ENCODE assay signal across 9 cellular contexts in genomic region chr7:73703985-73704639, GRCh38. TPM values are rescaled to one million over a fixed set of nuclear protein-coding genes. Genes with fewer than 3 reads are reported as not detected.
DNase-seq lines count a peak whose midpoint lies in the region; ATAC-seq and TF ChIP-seq lines count a peak whose summit lies in the region.
"Had no signal": no experiment of that assay in that cellular context is flagged by ENCODE, and none has a peak within 500 bp of the region (broad histone marks: within the 10 kb centered on the region; RNA-seq: fewer than 3 reads in every experiment).

No MANE protein-coding gene starts in this region.

- TF ChIP-seq EP300 in suprapubic skin (IDR thresholded peaks at IDR 0.05): no peak

- DNase-seq in Right ventricle myocardium inferior (ENCODE audit: missing footprints) (peak; percentile 68), cardiac septum (ENCODE audit: low spot score) (no peak), adrenal gland (peak; percentile 62 to 77 (median 67)), left colon (peak; percentile 65 to 81), suprapubic skin (ENCODE audit: low spot score in 2 of 2) (no peak), NOMO-1 treated with dmso at 0.1 percent for 144 hours (lab: John Stamatoyannopoulos, UW; ENCODE audit: unreplicated experiment) (no peak)

- H3K36me3 ChIP-seq in adrenal gland (replicated peaks in 1 of 2): peaks cover 0 to 7% of the 10 kb centered on the region in 2 donors
- H3K36me3 ChIP-seq in suprapubic skin: peaks cover 26% of the 10 kb centered on the region

- peak overlapping the region in 1 of 4 donors; percentile 9 for H3K4me3 ChIP-seq in adrenal gland
- peak overlapping the region; percentile 13 for H3K4me3 ChIP-seq in suprapubic skin
- H3K4me3 ChIP-seq: PC-9 had no signal

- H3K9me3 ChIP-seq in adrenal gland (replicated peaks in 1 of 3) (no peaks in the 10 kb centered on the region), suprapubic skin (no peaks in the 10 kb centered on the region)

- peak; percentile 49 for ATAC-seq in Right ventricle myocardium inferior
- ATAC-seq in left colon: peak; percentile 67
- ATAC-seq in GM18868 (IDR thresholded peaks at IDR 0.05; ENCODE audit: unreplicated experiment): no peak
- no peak for ATAC-seq in HG02798 (IDR thresholded peaks at IDR 0.05; ENCODE audit: poor library complexity, unreplicated experiment)

- H3K4me1 ChIP-seq in adrenal gland (replicated peaks in 1 of 2) (no peaks in the 10 kb centered on the region), suprapubic skin (peaks cover 21% of the 10 kb centered on the region)

- TF ChIP-seq POLR2A in adrenal gland (IDR thresholded peaks at IDR 0.05): no peak
- no peak for TF ChIP-seq POLR2A in suprapubic skin (IDR thresholded peaks at IDR 0.05)

- TF ChIP-seq CTCF in adrenal gland (IDR thresholded peaks at IDR 0.05) (no peak), suprapubic skin (IDR thresholded peaks at IDR 0.05) (no peak)

- WGBS in adrenal gland, 4 donors: 35 to 74% (median 39%) methylated on average over 10 to 32 of the region's 32 CpGs
- WGBS in suprapubic skin: 52% methylated on average over 6 of the region's 32 CpGs

- intact Hi-C loops in Right ventricle myocardium inferior (cut with DNase I): no loop called here
- intact Hi-C loops in cardiac septum (cut with DNase I): no loop called here
- intact Hi-C loops in adrenal gland (cut with DNase I): no loop called here
- intact Hi-C loops in left colon (cut with DNase I, micrococcal nuclease): no loop called here

- H3K27me3 ChIP-seq in adrenal gland (no peaks in the 10 kb centered on the region), suprapubic skin (no peaks in the 10 kb centered on the region)

- H3K27ac ChIP-seq in adrenal gland: no peak overlapping the region
- no peak overlapping the region for H3K27ac ChIP-seq in suprapubic skin

RNA-seq across cellular contexts. Expression of gene STX1A, which starts 15.4 kb away (rescaled TPM):
- total RNA-seq in Right ventricle myocardium inferior: 1.6 TPM
- total RNA-seq in cardiac septum: 3.3 TPM
- 1 to 10 TPM in 7 of 8 donors, under 1 TPM in 1; 0.52 to 8.0 (median 4.2) TPM for total RNA-seq in adrenal gland
- 10 to 100 TPM in 1 of 3 donors, 1 to 10 TPM in 2; 5.3 to 28.1 (median 7.2) TPM for polyA plus RNA-seq in adrenal gland
- 1 to 10 TPM; 4.7 to 6.9 TPM for total RNA-seq in left colon
- 1 to 10 TPM; 3.3 to 6.0 (median 4.3) TPM for total RNA-seq in suprapubic skin

RNA-seq across cellular contexts. Expression of gene BUD23, which starts 20.7 kb away (rescaled TPM):
- total RNA-seq in Right ventricle myocardium inferior: 81.1 TPM
- 59.1 TPM for total RNA-seq in cardiac septum
- 10 to 100 TPM; 34.7 to 69.4 (median 61.1) TPM for total RNA-seq in adrenal gland
- 100 to 1,000 TPM in 2 of 3 donors, 10 to 100 TPM in 1; 79.5 to 123 (median 115) TPM for polyA plus RNA-seq in adrenal gland
- 10 to 100 TPM; 39.0 to 48.2 TPM for total RNA-seq in left colon
- 10 to 100 TPM; 48.1 to 65.8 (median 53.8) TPM for total RNA-seq in suprapubic skin

RNA-seq across cellular contexts. Expression of gene DNAJC30, which starts 20.9 kb away (rescaled TPM):
- total RNA-seq in Right ventricle myocardium inferior (13.8 TPM), cardiac septum (16.4 TPM), adrenal gland (10 to 100 TPM in 7 of 8 donors, 1 to 10 TPM in 1; 9.0 to 28.2 (median 18.3) TPM), left colon (10 to 100 TPM in 1 of 2 donors, 1 to 10 TPM in 1; 8.5 to 10.0 TPM), suprapubic skin (1 to 10 TPM; 4.4 to 4.9 (median 4.8) TPM)
- 10 to 100 TPM in 2 of 3 donors, 1 to 10 TPM in 1; 9.9 to 14.8 (median 13.9) TPM for polyA plus RNA-seq in adrenal gland

RNA-seq across cellular contexts. Expression of gene ABHD11, which starts 34.5 kb away (rescaled TPM):
- total RNA-seq in Right ventricle myocardium inferior (21.5 TPM), cardiac septum (31.6 TPM), adrenal gland (10 to 100 TPM; 13.0 to 20.5 (median 18.2) TPM), left colon (100 to 1,000 TPM in 1 of 2 donors, 10 to 100 TPM in 1; 89.5 to 131 TPM), suprapubic skin (10 to 100 TPM; 15.2 to 39.4 (median 23.7) TPM)
- 10 to 100 TPM; 15.4 to 41.6 (median 39.2) TPM for polyA plus RNA-seq in adrenal gland

RNA-seq across cellular contexts. Expression of gene VPS37D, which starts 36.5 kb away (rescaled TPM):
- total RNA-seq in Right ventricle myocardium inferior (3.0 TPM), cardiac septum (2.4 TPM), adrenal gland (1 to 10 TPM in 5 of 8 donors, under 1 TPM in 3; 0.54 to 7.0 (median 2.0) TPM), left colon (under 1 TPM; 0.70 to 0.78 TPM), suprapubic skin (1 to 10 TPM; 1.9 to 3.5 (median 2.1) TPM)
- polyA plus RNA-seq in adrenal gland: 1 to 10 TPM in 2 of 3 donors, under 1 TPM in 1; 0.20 to 2.0 (median 1.4) TPM

Comparison
In these comparisons a context has a peak if more than half of its experiments do, and no peak if none do; other contexts are left out.
1. DNase-seq: peak in Right ventricle myocardium inferior (single experiment), adrenal gland (7 of 7) and left colon (2 of 2); none in cardiac septum (single experiment), suprapubic skin (0 of 2) and NOMO-1 treated with dmso at 0.1 percent for 144 hours (single experiment).
2. ATAC-seq: peak in Right ventricle myocardium inferior (single experiment) and left colon (single experiment); none in GM18868 (single experiment) and HG02798 (single experiment).